ENCODE assay signal across 35 cellular contexts in the genomic region with DNA sequence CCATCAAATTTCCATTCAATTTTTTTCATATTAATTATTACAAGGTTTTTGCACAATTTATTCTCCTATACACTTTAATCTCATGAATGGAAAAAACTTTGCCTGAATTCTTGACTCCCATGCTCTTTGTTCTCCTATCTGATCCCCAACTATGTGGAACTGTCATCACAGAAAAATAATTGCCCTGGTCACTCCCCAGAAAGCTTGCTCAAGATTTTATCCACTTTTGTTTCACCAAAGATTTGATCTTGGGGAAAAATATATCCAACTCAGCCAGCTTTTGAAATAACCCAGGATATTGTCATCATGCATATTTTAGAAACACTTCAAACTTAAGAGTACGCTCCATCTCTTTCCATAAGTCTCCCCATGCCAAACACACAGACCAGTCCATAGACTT.
DNase-seq lines count a peak whose midpoint lies in the region; ATAC-seq and TF ChIP-seq lines count a peak whose summit lies in the region.
"Had no signal": no experiment of that assay in that cellular context is flagged by ENCODE, and none has a peak within 500 bp of the region (broad histone marks: within the 10 kb centered on the region; RNA-seq: fewer than 3 reads in every experiment).

No MANE protein-coding gene starts in this region.

- TF ChIP-seq RAD21 in SK-N-SH (IDR thresholded peaks at IDR 0.05; ENCODE audit: low read length), result no peak

- no peak overlapping the region for H3K4me3 Mint-ChIP-seq in mesothelial cell of epicardium
- no peak overlapping the region for H3K4me3 Mint-ChIP-seq in naive thymus-derived CD8-positive, alpha-beta T cell
- H3K4me3 Mint-ChIP-seq: B cell; CD14-positive monocyte; CD4-positive, alpha-beta memory T cell; CD4-positive, alpha-beta T cell; CD4-positive, CD25-positive, alpha-beta regulatory T cell; CD8-positive, alpha-beta memory T cell; CD8-positive, alpha-beta T cell had no signal

- 86% methylated on average over 1 of the region's 1 CpG for WGBS in SK-N-SH (ENCODE audit: low lambda C conversion rate)

- H3K27ac Mint-ChIP-seq in mesothelial cell of epicardium, result peak overlapping the region; percentile 36
- no peak overlapping the region for H3K27ac Mint-ChIP-seq in naive thymus-derived CD8-positive, alpha-beta T cell
- H3K27ac Mint-ChIP-seq: B cell; CD14-positive monocyte; CD4-positive, alpha-beta memory T cell; CD4-positive, alpha-beta T cell; CD4-positive, CD25-positive, alpha-beta regulatory T cell; CD8-positive, alpha-beta T cell had no signal

- TF ChIP-seq EP300 in SK-N-SH (IDR thresholded peaks at IDR 0.05; ENCODE audit: borderline replicate concordance in 1 of 2, low read depth in 1 of 2, low read length in 1 of 2), result peak in 1 of 2 experiments; percentile 49; a peak in 1 of 4 replicates

- no peak for DNase-seq in SK-N-SH
- peak; percentile 16 for DNase-seq in amniotic epithelial cell (ENCODE audit: low read depth)
- no peak for DNase-seq in mesothelial cell of epicardium (ENCODE audit: low spot score in 2 of 2, unreplicated experiment in 2 of 2)
- DNase-seq in naive thymus-derived CD8-positive, alpha-beta T cell, result no peak
- DNase-seq in substantia nigra (lab: John Stamatoyannopoulos, UW), result no peak
- no peak for DNase-seq in midbrain (lab: John Stamatoyannopoulos, UW)
- DNase-seq in stimulated activated CD4-positive, alpha-beta T cell treated with anti-CD3 and anti-CD28 coated beads, Interleukin-4, amount 100 ng/mL, for 24 hours, result no peak
- DNase-seq: 8988T; ACHN; AML-193; BE2C; C1 segment of cervical spinal cord; Caco-2; Calu3; CD4-positive, alpha-beta memory T cell; CD4-positive, alpha-beta T cell; CD4-positive, CD25-positive, alpha-beta regulatory T cell; CD8-positive, alpha-beta memory T cell; CD8-positive, alpha-beta T cell; COR-L47; DMS 273 treated with DMSO at 0.1 percent for 48 hours; DMS153; DMS53; DMS79; DMS79 treated with DMSO at 0.1 percent for 48 hours; DND-41; EL had no signal

- H3K79me2 ChIP-seq in SK-N-SH (ENCODE audit: insufficient read depth), result no peaks in the 10 kb centered on the region

- H3K27me3 Mint-ChIP-seq in mesothelial cell of epicardium (ENCODE audit: low read depth), result no peaks in the 10 kb centered on the region
- peaks cover 4 to 24% (median 14%) of the 10 kb centered on the region in 5 donors for H3K27me3 Mint-ChIP-seq in naive thymus-derived CD8-positive, alpha-beta T cell

- no peaks in the 10 kb centered on the region for H4K20me1 ChIP-seq in SK-N-SH (ENCODE audit: insufficient read depth)
- H4K20me1 ChIP-seq: BLaER1; BLaER1 treated with 17β-estradiol and CSF1 and Interleukin-3, amounts not matched to agents 10 nM and 100 nM had no signal

- no peak overlapping the region for H3K4me2 ChIP-seq in SK-N-SH
- H3K4me2 ChIP-seq: A549; BLaER1; BLaER1 treated with 17β-estradiol and CSF1 and Interleukin-3, amounts not matched to agents 10 nM and 100 nM had no signal

- H3K4me1 ChIP-seq in SK-N-SH (ENCODE audit: control insufficient read depth in 1 of 2, insufficient read depth in 2 of 2, low read depth in 1 of 2, low read length in 1 of 2), result no peaks in the 10 kb centered on the region
- H3K4me1 ChIP-seq: A549; BE2C; BLaER1; BLaER1 treated with 17β-estradiol and CSF1 and Interleukin-3, amounts not matched to agents 10 nM and 100 nM; Caco-2 had no signal

- no peaks in the 10 kb centered on the region for H3K36me3 ChIP-seq in SK-N-SH (replicated peaks in 1 of 2; ENCODE audit: control insufficient read depth in 1 of 2, insufficient read depth in 2 of 2, low read length in 1 of 2)
- H3K36me3 ChIP-seq: BE2C; BLaER1; BLaER1 treated with 17β-estradiol and CSF1 and Interleukin-3, amounts not matched to agents 10 nM and 100 nM had no signal

- H3K9me3 Mint-ChIP-seq in mesothelial cell of epicardium, result no peaks in the 10 kb centered on the region
- H3K9me3 Mint-ChIP-seq in naive thymus-derived CD8-positive, alpha-beta T cell, result no peaks in the 10 kb centered on the region
- H3K9me3 Mint-ChIP-seq: CD14-positive monocyte; CD4-positive, alpha-beta memory T cell; CD4-positive, alpha-beta T cell; CD8-positive, alpha-beta memory T cell; CD8-positive, alpha-beta T cell had no signal

- H3K9me3 ChIP-seq in SK-N-SH, result no peaks in the 10 kb centered on the region
- H3K9me3 ChIP-seq: A549; BE2C; BLaER1; BLaER1 treated with 17β-estradiol and CSF1 and Interleukin-3, amounts not matched to agents 10 nM and 100 nM; Caco-2 had no signal

- POLR2A ChIA-PET in SK-N-SH (lab: Yijun Ruan, JAX), result no interaction called here
- POLR2A ChIA-PET in naive thymus-derived CD8-positive, alpha-beta T cell (lab: Charles Lee), result no interaction called here

- H3K9me2 ChIP-seq in SK-N-SH, result no peaks in the 10 kb centered on the region

- ATAC-seq in SK-N-SH treated with all-trans-retinoic acid at 6 μM for 48 hours, result no peak
- ATAC-seq in naive thymus-derived CD8-positive, alpha-beta T cell, result no peak
- ATAC-seq: A549; CD8-positive, alpha-beta T cell had no signal

- no peak overlapping the region for H3K4me3 ChIP-seq in SK-N-SH (ENCODE audit: low read depth in 2 of 2, low read length in 1 of 2)
- H3K4me3 ChIP-seq: A549; BLaER1; BLaER1 treated with 17β-estradiol and CSF1 and Interleukin-3, amounts not matched to agents 10 nM and 100 nM had no signal

- no peaks in the 10 kb centered on the region for H3K27me3 ChIP-seq in SK-N-SH (ENCODE audit: insufficient read depth)
- H3K27me3 ChIP-seq: BE2C; BLaER1; BLaER1 treated with 17β-estradiol and CSF1 and Interleukin-3, amounts not matched to agents 10 nM and 100 nM had no signal

- H3F3A ChIP-seq in SK-N-SH (replicated peaks; ENCODE audit: insufficient read depth), result no peaks in the 10 kb centered on the region

- peaks cover 6% of the 10 kb centered on the region for H3K4me1 Mint-ChIP-seq in mesothelial cell of epicardium
- no peaks in the 10 kb centered on the region for H3K4me1 Mint-ChIP-seq in naive thymus-derived CD8-positive, alpha-beta T cell
- H3K4me1 Mint-ChIP-seq: B cell; CD14-positive monocyte; CD4-positive, alpha-beta memory T cell; CD4-positive, CD25-positive, alpha-beta regulatory T cell; CD8-positive, alpha-beta memory T cell had no signal

- H3K36me3 Mint-ChIP-seq in mesothelial cell of epicardium, result no peaks in the 10 kb centered on the region
- H3K36me3 Mint-ChIP-seq in naive thymus-derived CD8-positive, alpha-beta T cell, result no peaks in the 10 kb centered on the region
- H3K36me3 Mint-ChIP-seq: CD14-positive monocyte; CD4-positive, alpha-beta memory T cell; CD4-positive, CD25-positive, alpha-beta regulatory T cell; CD8-positive, alpha-beta memory T cell; CD8-positive, alpha-beta T cell had no signal

- CTCF ChIA-PET in SK-N-SH (lab: Yijun Ruan, JAX), result interaction anchor here (3.1 kb wide), 1 partner anchor 423 kb away, joined by 11 read pairs; no protein-coding TSS in a partner anchor

- no peak overlapping the region for H2AFZ ChIP-seq in SK-N-SH (ENCODE audit: low read depth)

- TF ChIP-seq CTCF in SK-N-SH (IDR thresholded peaks at IDR 0.05) (no peak), mesothelial cell of epicardium (IDR thresholded peaks at IDR 0.05; ENCODE audit: unreplicated experiment) (no peak)

- H3K27ac ChIP-seq in SK-N-SH (ENCODE audit: low read depth in 2 of 2, low read length in 1 of 2), result no peak overlapping the region
- H3K27ac ChIP-seq in substantia nigra (ENCODE audit: low read depth, low read length, poor library complexity, severe bottlenecking), result no peak overlapping the region
- H3K27ac ChIP-seq: 22Rv1; A549; BLaER1; BLaER1 treated with 17β-estradiol and CSF1 and Interleukin-3, amounts not matched to agents 10 nM and 100 nM; C4-2B had no signal

- H3K9ac ChIP-seq in SK-N-SH, result no peak overlapping the region
- H3K9ac ChIP-seq: BLaER1; BLaER1 treated with 17β-estradiol and CSF1 and Interleukin-3, amounts not matched to agents 10 nM and 100 nM had no signal

TF ChIP-seq in SK-N-SH, 30 proteins besides CTCF, POLR2A, EP300 and RAD21:
- no peak for TF ChIP-seq SMC3 (IDR thresholded peaks at IDR 0.05; ENCODE audit: low read depth, low read length)
- TF ChIP-seq TCF12 (IDR thresholded peaks at IDR 0.05), result peak; percentile 57; the same call in 1 of the 2 replicates
- TF ChIP-seq YY1 (IDR thresholded peaks at IDR 0.05; ENCODE audit: low read depth), result no peak
- peak; percentile 41; the same call in 1 of the 2 replicates for TF ChIP-seq JUND (IDR thresholded peaks at IDR 0.05)
- TF ChIP-seq, protein P1, sequence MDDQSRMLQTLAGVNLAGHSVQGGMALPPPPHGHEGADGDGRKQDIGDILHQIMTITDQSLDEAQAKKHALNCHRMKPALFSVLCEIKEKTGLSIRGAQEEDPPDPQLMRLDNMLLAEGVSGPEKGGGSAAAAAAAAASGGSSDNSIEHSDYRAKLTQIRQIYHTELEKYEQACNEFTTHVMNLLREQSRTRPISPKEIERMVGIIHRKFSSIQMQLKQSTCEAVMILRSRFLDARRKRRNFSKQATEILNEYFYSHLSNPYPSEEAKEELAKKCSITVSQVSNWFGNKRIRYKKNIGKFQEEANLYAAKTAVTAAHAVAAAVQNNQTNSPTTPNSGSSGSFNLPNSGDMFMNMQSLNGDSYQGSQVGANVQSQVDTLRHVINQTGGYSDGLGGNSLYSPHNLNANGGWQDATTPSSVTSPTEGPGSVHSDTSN (IDR thresholded peaks at IDR 0.05), result peak; percentile 73
- TF ChIP-seq TEAD4 (IDR thresholded peaks at IDR 0.05; ENCODE audit: borderline replicate concordance, insufficient read depth), result 0 out of 2 replicates have a peak, but pooled peaks have one; percentile 37

TF ChIP-seq in SK-N-SH treated with all-trans-retinoic acid at 6 μM for 48 hours, 23 proteins besides CTCF, POLR2A, EP300 and RAD21:
- TF ChIP-seq ISL1 (CRISPR knock-in tag; IDR thresholded peaks at IDR 0.05) (peak; percentile 72), RARB (CRISPR knock-in tag; IDR thresholded peaks at IDR 0.05) (no peak)
